ENCODE assay signal across 17 cellular contexts in genomic region chr2:149355712-149356422, GRCh38. TPM values are rescaled to one million over a fixed set of nuclear protein-coding genes. Genes with fewer than 3 reads are reported as not detected.
"Had no signal": no experiment of that assay in that cellular context is flagged by ENCODE, and none has a peak within 500 bp of the region (broad histone marks: within the 10 kb centered on the region; RNA-seq: fewer than 3 reads in every experiment).

No MANE protein-coding gene starts in this region.

- DNase-seq: effector CD4-positive, alpha-beta T cell; foreskin keratinocyte; kidney; left cardiac atrium; mammary epithelial cell; naive thymus-derived CD8-positive, alpha-beta T cell; nucleus accumbens; ovary; stimulated activated CD4-positive, alpha-beta T cell treated with anti-CD3 and anti-CD28 coated beads, Interleukin-2, amount 100 ng/mL, for 48 hours; stimulated activated naive CD4-positive, alpha-beta T cell treated with Interleukin-2 at 50 U/mL for 16 hours; trophoblast cell had no signal

- H3K4me1 ChIP-seq: right atrium auricular region had no signal

- ATAC-seq: esophagus mucosa; foreskin keratinocyte; left cardiac atrium; naive thymus-derived CD8-positive, alpha-beta T cell had no signal

- FAIRE-seq: kidney had no signal

- H3K27ac ChIP-seq: coronary artery, foreskin keratinocyte, ovary, right atrium auricular region had no signal

- H3K36me3 ChIP-seq: ovary, right atrium auricular region had no signal

- H3K27me3 ChIP-seq: foreskin keratinocyte, ovary, right atrium auricular region had no signal

- H3K4me3 ChIP-seq: coronary artery, ovary, right atrium auricular region, smooth muscle cell had no signal

- H3K9me3 ChIP-seq: ovary, right atrium auricular region had no signal

- H3K4me2 ChIP-seq: smooth muscle cell had no signal

RNA-seq across cellular contexts. Expression of gene LYPD6, which starts 25.5 kb away (rescaled TPM):
- total RNA-seq: mesenteric fat pad; mononuclear cell; naive thymus-derived CD8-positive, alpha-beta T cell had no signal
- polyA plus RNA-seq: naive thymus-derived CD8-positive, alpha-beta T cell had no signal
